ENCODE assay signal across 12 cellular contexts in genomic region chr1:152109231-152109997, GRCh38. TPM values are rescaled to one million over a fixed set of nuclear protein-coding genes. Genes with fewer than 3 reads are reported as not detected.
DNase-seq lines count a peak whose midpoint lies in the region; ATAC-seq and TF ChIP-seq lines count a peak whose summit lies in the region.
"Had no signal": no experiment of that assay in that cellular context is flagged by ENCODE, and none has a peak within 500 bp of the region (broad histone marks: within the 10 kb centered on the region; RNA-seq: fewer than 3 reads in every experiment).

No MANE protein-coding gene starts in this region.

- CTCF ChIA-PET in HCT116 (lab: Charles Lee): interaction anchor here (0.7 to 1.7 kb wide), 4 partner anchors 75 to 349 kb away, joined by 3 to 9 read pairs (median 4); no protein-coding TSS in a partner anchor
- CTCF ChIA-PET in naive thymus-derived CD4-positive, alpha-beta T cell (lab: Charles Lee): interaction anchor here (0.9 kb wide), 1 partner anchor 78 kb away, joined by 3 read pairs; no protein-coding TSS in a partner anchor

- no peak for TF ChIP-seq POLR2A in HCT116 (IDR thresholded peaks at IDR 0.05; ENCODE audit: borderline replicate concordance, extremely low read depth, insufficient read depth, insufficient read length)

- H2AFZ ChIP-seq in HCT116 (ENCODE audit: low read depth, low read length, poor library complexity, severe bottlenecking): no peak overlapping the region

- no peak overlapping the region for H3K9ac ChIP-seq in HCT116 (ENCODE audit: low read length)

- TF ChIP-seq CTCF in AG10803 (conservative IDR thresholded peaks at IDR 0.05; ENCODE audit: low read length) (no peak), HCT116 (IDR thresholded peaks at IDR 0.05 in 2 of 3, conservative IDR thresholded peaks at IDR 0.05 in 1 of 3; ENCODE audit: borderline replicate concordance in 1 of 3, insufficient read depth in 1 of 3, low read depth in 2 of 3, low read length in 2 of 3) (no peak), coronary artery (IDR thresholded peaks at IDR 0.05) (no peak), natural killer cell (IDR thresholded peaks at IDR 0.05) (no peak)

- no peak overlapping the region for H3K27ac Mint-ChIP-seq in naive thymus-derived CD4-positive, alpha-beta T cell
- H3K27ac Mint-ChIP-seq in natural killer cell: no peak overlapping the region
- H3K27ac Mint-ChIP-seq: activated CD8-positive, alpha-beta memory T cell treated with anti-CD3 and anti-CD28 coated beads, Interleukin-2, amount 10 ng/mL, durations not matched to agents 7 days and 5 days had no signal

- peaks cover 9 to 27% (median 13%) of the 10 kb centered on the region in 5 donors for H3K27me3 Mint-ChIP-seq in naive thymus-derived CD4-positive, alpha-beta T cell
- peaks cover 0 to 25% of the 10 kb centered on the region in 2 donors for H3K27me3 Mint-ChIP-seq in natural killer cell (ENCODE audit: low read depth in 2 of 2)

- H3K4me3 Mint-ChIP-seq in naive thymus-derived CD4-positive, alpha-beta T cell: no peak overlapping the region
- no peak overlapping the region for H3K4me3 Mint-ChIP-seq in natural killer cell
- H3K4me3 Mint-ChIP-seq: activated CD8-positive, alpha-beta memory T cell treated with anti-CD3 and anti-CD28 coated beads, Interleukin-2, amount 10 ng/mL, durations not matched to agents 7 days and 5 days had no signal

- H3K9me2 ChIP-seq in HCT116 (ENCODE audit: insufficient read depth): no peaks in the 10 kb centered on the region

- peaks cover 71% of the 10 kb centered on the region for H3K27me3 ChIP-seq in HCT116 (ENCODE audit: insufficient read depth, low read length)
- peaks cover 4 to 51% of the 10 kb centered on the region in 2 donors for H3K27me3 ChIP-seq in naive thymus-derived CD4-positive, alpha-beta T cell (ENCODE audit: control insufficient read depth in 2 of 2, insufficient read depth in 2 of 2, low read length in 2 of 2)

- intact Hi-C loops in HCT116 (cut with micrococcal nuclease) (no loop called here), natural killer cell (cut with micrococcal nuclease) (no loop called here)
- intact Hi-C loops in naive thymus-derived CD4-positive, alpha-beta T cell (cut with micrococcal nuclease): no loop called here

- ATAC-seq in HCT116: no peak
- no peak for ATAC-seq in naive thymus-derived CD4-positive, alpha-beta T cell
- ATAC-seq in HG03521 (IDR thresholded peaks at IDR 0.05; ENCODE audit: unreplicated experiment): no peak
- ATAC-seq in natural killer cell: no peak
- no peak for ATAC-seq in GM21447 (IDR thresholded peaks at IDR 0.05; ENCODE audit: unreplicated experiment)

- H3K9me3 Mint-ChIP-seq in naive thymus-derived CD4-positive, alpha-beta T cell: peaks cover 0 to 8% (median 0%) of the 10 kb centered on the region in 11 donors
- no peaks in the 10 kb centered on the region for H3K9me3 Mint-ChIP-seq in natural killer cell

- RAD21 ChIA-PET in HCT116 (lab: Charles Lee; ENCODE audit: low non-redundant PET in 1 of 2, low total read pairs in 2 of 2, uncharacterized antibody in 2 of 2, unreplicated experiment in 2 of 2): no interaction called here

- DNase-seq in AG10803 (ENCODE audit: low read depth): peak; percentile 3
- DNase-seq in HCT116 (ENCODE audit: low read depth, low spot score): no peak
- no peak for DNase-seq in coronary artery (ENCODE audit: low spot score)
- no peak for DNase-seq in naive thymus-derived CD4-positive, alpha-beta T cell
- DNase-seq in natural killer cell: no peak
- no peak for DNase-seq in activated CD4-positive, CD25-positive, alpha-beta regulatory T cell (lab: John Stamatoyannopoulos, UW)
- DNase-seq: GF-D8 had no signal

- peaks cover 20 to 50% of the 10 kb centered on the region in 2 experiments for H3K4me1 ChIP-seq in HCT116 (ENCODE audit: control insufficient read depth in 1 of 2, insufficient read depth in 2 of 2, low read length in 2 of 2)
- peaks cover 23 to 28% of the 10 kb centered on the region in 2 donors for H3K4me1 ChIP-seq in naive thymus-derived CD4-positive, alpha-beta T cell (ENCODE audit: control insufficient read depth in 2 of 2, insufficient read depth in 2 of 2, low read length in 2 of 2)

- H3K4me3 ChIP-seq in AG10803 (ENCODE audit: low read length): peak overlapping the region; percentile 59
- peak overlapping the region; percentile 44 to 58 for H3K4me3 ChIP-seq in HCT116 (replicated peaks in 1 of 2; ENCODE audit: low read depth in 1 of 2, low read length in 2 of 2)
- H3K4me3 ChIP-seq in coronary artery: peak overlapping the region; percentile 62
- peak overlapping the region; percentile 63 for H3K4me3 ChIP-seq in naive thymus-derived CD4-positive, alpha-beta T cell (ENCODE audit: low read length)
- H3K4me3 ChIP-seq: lung had no signal

- BruUV-seq in HCT116 (replicated peaks; lab: Mats Ljungman, UMichigan): no TSS peak

- no peaks in the 10 kb centered on the region for H3K79me2 ChIP-seq in HCT116 (ENCODE audit: insufficient read depth, low read length)

- no peaks in the 10 kb centered on the region for H3K36me3 ChIP-seq in HCT116 (ENCODE audit: control insufficient read depth in 1 of 2, insufficient read depth in 2 of 2, low read length in 2 of 2)
- H3K36me3 ChIP-seq in naive thymus-derived CD4-positive, alpha-beta T cell (ENCODE audit: control insufficient read depth in 2 of 3, insufficient read depth in 3 of 3, low read length in 3 of 3): no peaks in the 10 kb centered on the region

- H3K4me1 Mint-ChIP-seq in naive thymus-derived CD4-positive, alpha-beta T cell: peaks cover 0 to 12% (median 0%) of the 10 kb centered on the region in 7 donors
- H3K4me1 Mint-ChIP-seq in natural killer cell: no peaks in the 10 kb centered on the region
- H3K4me1 Mint-ChIP-seq: activated CD8-positive, alpha-beta memory T cell treated with anti-CD3 and anti-CD28 coated beads, Interleukin-2, amount 10 ng/mL, durations not matched to agents 7 days and 5 days had no signal

- peaks cover 0 to 10% (median 0%) of the 10 kb centered on the region in 5 donors for H3K36me3 Mint-ChIP-seq in naive thymus-derived CD4-positive, alpha-beta T cell
- H3K36me3 Mint-ChIP-seq in natural killer cell: no peaks in the 10 kb centered on the region

- H4K20me1 ChIP-seq in HCT116 (ENCODE audit: insufficient read depth): no peaks in the 10 kb centered on the region

- POLR2A ChIA-PET in HCT116 (lab: Charles Lee): interaction anchor here (1.0 to 1.5 kb wide), 3 partner anchors 61 to 77 kb away, joined by 3 to 4 read pairs (median 4); partner anchors contain the start of gene S100A11
- POLR2A ChIA-PET in naive thymus-derived CD4-positive, alpha-beta T cell (lab: Charles Lee): no interaction called here

- TF ChIP-seq RAD21 in HCT116 (IDR thresholded peaks at IDR 0.05; ENCODE audit: low read depth): no peak

- peak overlapping the region; percentile 77 for H3K4me2 ChIP-seq in HCT116 (ENCODE audit: low read length)

- H3K27ac ChIP-seq in HCT116 (ENCODE audit: low read depth, low read length) (no peak overlapping the region), coronary artery (no peak overlapping the region)
- no peak overlapping the region for H3K27ac ChIP-seq in naive thymus-derived CD4-positive, alpha-beta T cell (ENCODE audit: low read depth, low read length)

- H3K9me3 ChIP-seq in HCT116 (ENCODE audit: control insufficient read depth in 1 of 2, insufficient read depth in 1 of 2, low read depth in 1 of 2, low read length in 2 of 2): no peaks in the 10 kb centered on the region
- no peaks in the 10 kb centered on the region for H3K9me3 ChIP-seq in naive thymus-derived CD4-positive, alpha-beta T cell (ENCODE audit: control insufficient read depth in 2 of 3, low read length in 3 of 3)

TF ChIP-seq in HCT116, 20 proteins besides CTCF, POLR2A, EP300 and RAD21 (continues in another document):
- TF ChIP-seq MAX (IDR thresholded peaks at IDR 0.05) (no peak), EZH2 (IDR thresholded peaks at IDR 0.05) (no peak; the same call in 1 of the 2 replicates), ELF1 (IDR thresholded peaks at IDR 0.05; ENCODE audit: borderline replicate concordance, low read depth) (no peak), JUND (IDR thresholded peaks at IDR 0.05) (no peak), SRF (IDR thresholded peaks at IDR 0.05; ENCODE audit: low read depth) (no peak), CEBPB (IDR thresholded peaks at IDR 0.05; ENCODE audit: low read depth) (no peak), FOSL1 (IDR thresholded peaks at IDR 0.05; ENCODE audit: low read depth) (no peak), POLR2AphosphoS5 (IDR thresholded peaks at IDR 0.05; ENCODE audit: low read depth, low read length) (no peak), ATF3 (IDR thresholded peaks at IDR 0.05) (no peak)

RNA-seq across cellular contexts. Expression of gene TCHH, which starts 5.8 kb away (rescaled TPM):
- total RNA-seq in HCT116 (2021; ENCODE audit: unreplicated experiment): 0.02 TPM
- 0.03 and 0.04 TPM in 2 replicates for polyA plus RNA-seq in HCT116 (2012)
- total RNA-seq in naive thymus-derived CD4-positive, alpha-beta T cell: under 1 TPM in 1 of 5 experiments, not detected in 4; 0.02 TPM
- polyA plus RNA-seq in naive thymus-derived CD4-positive, alpha-beta T cell: not detected
- total RNA-seq in natural killer cell: not detected

RNA-seq across cellular contexts. Expression of gene TCHHL1, which starts 20.6 kb away (rescaled TPM):
- total RNA-seq in HCT116 (2021; ENCODE audit: unreplicated experiment) (not detected), natural killer cell (not detected)
- polyA plus RNA-seq in HCT116 (2012): not detected in 2 replicates
- total RNA-seq in naive thymus-derived CD4-positive, alpha-beta T cell: not detected
- not detected for polyA plus RNA-seq in naive thymus-derived CD4-positive, alpha-beta T cell
- total RNA-seq: activated CD8-positive, alpha-beta memory T cell treated with anti-CD3 and anti-CD28 coated beads, Interleukin-2, amount 10 ng/mL, durations not matched to agents 7 days and 5 days; dermis blood vessel endothelial cell; lung had no signal
- polyA plus RNA-seq: lung had no signal

RNA-seq across cellular contexts. Expression of gene RPTN, which starts 49.6 kb away (rescaled TPM):
- not detected for total RNA-seq in HCT116 (2021; ENCODE audit: unreplicated experiment)
- polyA plus RNA-seq in HCT116 (2012): not detected in 2 replicates
- not detected for total RNA-seq in naive thymus-derived CD4-positive, alpha-beta T cell
- polyA plus RNA-seq in naive thymus-derived CD4-positive, alpha-beta T cell: not detected
- total RNA-seq in natural killer cell: not detected
- total RNA-seq: activated CD8-positive, alpha-beta memory T cell treated with anti-CD3 and anti-CD28 coated beads, Interleukin-2, amount 10 ng/mL, durations not matched to agents 7 days and 5 days; dermis blood vessel endothelial cell; lung had no signal
- polyA plus RNA-seq: lung had no signal
